In genomic region chr2:105961599-105962146, GRCh38 we compare ENCODE assay signal across 1 cellular context.
A peak's percentile ranks its signal among the peaks of the same experiment; 100 is the strongest.
TF ChIP-seq lines count a peak whose summit lies in the region.

No MANE protein-coding gene starts in this region.

TF ChIP-seq in HepG2, 621 proteins besides CTCF, POLR2A, EP300 and RAD21:
- TF ChIP-seq ZSCAN5A (CRISPR knock-in tag; IDR thresholded peaks at IDR 0.05; ENCODE audit: borderline replicate concordance), result no peak
- no peak for TF ChIP-seq NR0B2 (CRISPR knock-in tag; IDR thresholded peaks at IDR 0.05)
- TF ChIP-seq IKZF5 (CRISPR knock-in tag; IDR thresholded peaks at IDR 0.05), result no peak
- 0 out of 2 replicates have a peak, but pooled peaks have one; percentile 14 for TF ChIP-seq ZNF629 (CRISPR knock-in tag; conservative IDR thresholded peaks at IDR 0.05)
